8 cellular contexts compared by ENCODE assay signal in genomic region chr17:32998111-32998892, GRCh38.
DNase-seq lines count a peak whose midpoint lies in the region; ATAC-seq, FAIRE-seq and TF ChIP-seq lines count a peak whose summit lies in the region.

No MANE protein-coding gene starts in this region.

- peak; percentile 90 for TF ChIP-seq CTCF in AG04449 (IDR thresholded peaks at IDR 0.05; ENCODE audit: insufficient read depth, low read length, missing control alignments)

- POLR2A ChIA-PET in AG04449 (lab: Yijun Ruan, JAX): no interaction called here

- peak; percentile 93 for FAIRE-seq in GM19239 (lab: Jason Lieb, UNC)

- no peak for DNase-seq in AG04449 (ENCODE audit: low read depth, low spot score)
- peak; percentile 73 for DNase-seq in GM19239 (ENCODE audit: insufficient read length, low spot score)
- DNase-seq in NCI-H2171 (lab: John Stamatoyannopoulos, UW): peak; percentile 35
- DNase-seq in activated CD4-positive, alpha-beta T cell treated with anti-CD3 and anti-CD28 coated beads for 24 hours (ENCODE audit: low read depth in 2 of 2): peak; percentile 63 to 74
- peak; percentile 3 to 6 for DNase-seq in cerebellar nuclear complex (lab: John Stamatoyannopoulos, UW)
- peak; percentile 73 for DNase-seq in kidney glomerular epithelial cell (lab: John Stamatoyannopoulos, UW)
- peak; percentile 64 to 66 for DNase-seq in stimulated activated CD4-positive, alpha-beta T cell treated with anti-CD3 and anti-CD28 coated beads, Interleukin-1b, Interleukin-23, amount 100 ng/mL, for 4 hours (ENCODE audit: low read depth in 2 of 2)

- peak overlapping the region; percentile 37 for H3K4me3 ChIP-seq in AG04449 (ENCODE audit: low read depth, low read length)

- CTCF ChIA-PET in AG04449 (lab: Yijun Ruan, JAX): interaction anchor here (0.5 to 2.6 kb wide), 23 partner anchors 8 to 215 kb away, joined by 3 to 34 read pairs (median 5); partner anchors contain the start of genes MYO1D and TMEM98

- ATAC-seq in HG02678 (IDR thresholded peaks at IDR 0.05; ENCODE audit: unreplicated experiment): no peak
